In the genomic region with DNA sequence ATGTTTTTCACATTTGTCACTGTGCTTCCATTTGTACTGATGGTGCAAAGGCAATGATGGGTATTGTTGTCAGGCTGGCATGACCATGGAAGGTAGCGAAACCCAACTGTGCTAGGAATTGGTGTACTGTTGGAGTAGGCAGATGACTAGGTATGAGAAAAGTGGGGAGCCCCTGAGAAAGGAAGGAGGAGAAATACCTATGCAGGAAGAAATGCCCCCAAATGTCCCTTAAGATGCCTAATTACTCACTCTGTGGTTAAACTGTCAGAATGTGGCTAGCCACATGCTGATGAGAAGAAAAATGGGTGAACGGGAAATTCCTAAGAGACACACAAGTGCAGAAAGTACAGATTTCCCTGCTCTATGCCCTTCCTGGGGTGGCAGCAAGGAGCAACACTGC, we compare ENCODE assay signal across 15 cellular contexts.
DNase-seq lines count a peak whose midpoint lies in the region; ATAC-seq, FAIRE-seq and TF ChIP-seq lines count a peak whose summit lies in the region.
"Had no signal": no experiment of that assay in that cellular context is flagged by ENCODE, and none has a peak within 500 bp of the region (broad histone marks: within the 10 kb centered on the region; RNA-seq: fewer than 3 reads in every experiment).

No MANE protein-coding gene starts in this region.

- no peaks in the 10 kb centered on the region for H3K36me3 Mint-ChIP-seq in T-helper 1 cell treated with Interleukin-12 subunit alpha and Interleukin-12 subunit beta and Interleukin-4 antibody, amounts not matched to agents 30 μg/mL and 1 μg/mL, for 36 hours (ENCODE audit: low read depth)
- H3K36me3 Mint-ChIP-seq in stimulated activated naive B cell treated with anti-CD40 and anti-IgM and Interleukin-4, amounts not matched to agents 10 μg/mL and 1 μg/mL and 100 μg/mL, for 72 hours: no peaks in the 10 kb centered on the region
- no peaks in the 10 kb centered on the region for H3K36me3 Mint-ChIP-seq in nephron progenitor cell (ENCODE audit: low read depth)

- ATAC-seq in HG02610 (IDR thresholded peaks at IDR 0.05; ENCODE audit: unreplicated experiment): peak; percentile 86
- peak in 1 of 2 donors; percentile 81 for ATAC-seq in stimulated activated naive B cell treated with anti-CD40 and anti-IgM and Interleukin-4, amounts not matched to agents 10 μg/mL and 1 μg/mL and 100 μg/mL, for 72 hours (replicated peaks)
- ATAC-seq: HCT116 had no signal

- peaks cover 10% of the 10 kb centered on the region for H3K9me3 Mint-ChIP-seq in T-helper 1 cell treated with Interleukin-12 subunit alpha and Interleukin-12 subunit beta and Interleukin-4 antibody, amounts not matched to agents 30 μg/mL and 1 μg/mL, for 36 hours
- peaks cover 0 to 7% of the 10 kb centered on the region in 2 donors for H3K9me3 Mint-ChIP-seq in stimulated activated naive B cell treated with anti-CD40 and anti-IgM and Interleukin-4, amounts not matched to agents 10 μg/mL and 1 μg/mL and 100 μg/mL, for 72 hours
- H3K9me3 Mint-ChIP-seq in nephron progenitor cell: peaks cover 13% of the 10 kb centered on the region

- peak; percentile 76 for FAIRE-seq in RCC 7860 (lab: Jason Lieb, UNC)

- no peaks in the 10 kb centered on the region for H3K27me3 Mint-ChIP-seq in T-helper 1 cell treated with Interleukin-12 subunit alpha and Interleukin-12 subunit beta and Interleukin-4 antibody, amounts not matched to agents 30 μg/mL and 1 μg/mL, for 36 hours (ENCODE audit: low read depth)
- no peaks in the 10 kb centered on the region for H3K27me3 Mint-ChIP-seq in stimulated activated naive B cell treated with anti-CD40 and anti-IgM and Interleukin-4, amounts not matched to agents 10 μg/mL and 1 μg/mL and 100 μg/mL, for 72 hours
- peaks cover 11% of the 10 kb centered on the region for H3K27me3 Mint-ChIP-seq in nephron progenitor cell (ENCODE audit: low read depth, poor library complexity)

- TF ChIP-seq CTCF in nephron progenitor cell (IDR thresholded peaks at IDR 0.05): no peak

- H3K4me3 Mint-ChIP-seq in T-helper 1 cell treated with Interleukin-12 subunit alpha and Interleukin-12 subunit beta and Interleukin-4 antibody, amounts not matched to agents 30 μg/mL and 1 μg/mL, for 36 hours: no peak overlapping the region
- H3K4me3 Mint-ChIP-seq in stimulated activated naive B cell treated with anti-CD40 and anti-IgM and Interleukin-4, amounts not matched to agents 10 μg/mL and 1 μg/mL and 100 μg/mL, for 72 hours: no peak overlapping the region
- no peak overlapping the region for H3K4me3 Mint-ChIP-seq in nephron progenitor cell

- H3K27ac Mint-ChIP-seq in T-helper 1 cell treated with Interleukin-12 subunit alpha and Interleukin-12 subunit beta and Interleukin-4 antibody, amounts not matched to agents 30 μg/mL and 1 μg/mL, for 36 hours: peak overlapping the region; percentile 42
- H3K27ac Mint-ChIP-seq in stimulated activated naive B cell treated with anti-CD40 and anti-IgM and Interleukin-4, amounts not matched to agents 10 μg/mL and 1 μg/mL and 100 μg/mL, for 72 hours: peak overlapping the region; percentile 62
- H3K27ac Mint-ChIP-seq in nephron progenitor cell: no peak overlapping the region

- H3K4me1 Mint-ChIP-seq in T-helper 1 cell treated with Interleukin-12 subunit alpha and Interleukin-12 subunit beta and Interleukin-4 antibody, amounts not matched to agents 30 μg/mL and 1 μg/mL, for 36 hours (ENCODE audit: low read depth): peaks cover 4% of the 10 kb centered on the region
- H3K4me1 Mint-ChIP-seq in stimulated activated naive B cell treated with anti-CD40 and anti-IgM and Interleukin-4, amounts not matched to agents 10 μg/mL and 1 μg/mL and 100 μg/mL, for 72 hours: peaks cover 0 to 2% of the 10 kb centered on the region in 2 donors
- no peaks in the 10 kb centered on the region for H3K4me1 Mint-ChIP-seq in nephron progenitor cell

- DNase-seq in T-helper 1 cell (no peak), RCC 7860 (ENCODE audit: low spot score) (peak; percentile 79), NCI-H2171 (lab: John Stamatoyannopoulos, UW) (no peak), nephron progenitor cell (no peak), NCI-H510A (lab: John Stamatoyannopoulos, UW) (no peak)
- DNase-seq in stimulated activated naive B cell treated with anti-CD40 and anti-IgM and Interleukin-4, amounts not matched to agents 10 μg/mL and 1 μg/mL and 100 μg/mL, for 72 hours: peak; percentile 6
- DNase-seq: GM23248, KG1, NCI-H1417 treated with DMSO at 0.1 percent for 48 hours, NCI-H2029, NCI-H510A treated with DMSO at 0.1 percent for 48 hours, SIG-M5 had no signal

Comparison
In these comparisons a context has a peak if more than half of its experiments do, and no peak if none do; other contexts are left out.
1. DNase-seq: peak in RCC 7860 (single experiment) and stimulated activated naive B cell treated with anti-CD40 and anti-IgM and Interleukin-4, amounts not matched to agents 10 μg/mL and 1 μg/mL and 100 μg/mL, for 72 hours (single experiment); none in T-helper 1 cell (0 of 5), NCI-H2171 (single experiment), nephron progenitor cell (single experiment) and NCI-H510A (single experiment).